ENCODE assay signal across 11 cellular contexts in genomic region chr15:89524184-89524583, GRCh38. TPM values are rescaled to one million over a fixed set of nuclear protein-coding genes. Genes with fewer than 3 reads are reported as not detected.
"Had no signal": no experiment of that assay in that cellular context is flagged by ENCODE, and none has a peak within 500 bp of the region (broad histone marks: within the 10 kb centered on the region; RNA-seq: fewer than 3 reads in every experiment).

No MANE protein-coding gene starts in this region.

- H3K9me3 ChIP-seq: HAP-1 had no signal

- ATAC-seq: HCT116, HepG2 had no signal

- H3K4me3 ChIP-seq: GM23248, HAP-1 had no signal

- H3K4me1 ChIP-seq: HAP-1 had no signal

- DNase-seq: GM23248, GOT3, H7, HFFc6, KBM-7 had no signal

- H3K4me3 Mint-ChIP-seq: HFFc6, IgD-negative memory B cell had no signal

- H3K36me3 ChIP-seq: HAP-1 had no signal

- H3K9ac ChIP-seq: GM23248 had no signal

- H2AFZ ChIP-seq: GM23248 had no signal

- H3K27ac Mint-ChIP-seq: HFFc6, IgD-negative memory B cell had no signal

RNA-seq across cellular contexts. Expression of gene RHCG, which starts 27.8 kb away (rescaled TPM):
- total RNA-seq: GM23248, H4, H7, HepG2, HFFc6, HT1080 had no signal
